ENCODE assay signal across 1 cellular context in genomic region chr9:37251452-37251851, GRCh38.
TF ChIP-seq lines count a peak whose summit lies in the region.

No MANE protein-coding gene starts in this region.

TF ChIP-seq in WTC11, 78 proteins besides CTCF, POLR2A, EP300 and RAD21 (continued from another document):
- TF ChIP-seq ZNF281 (CRISPR knock-in tag; IDR thresholded peaks at IDR 0.05) (peak; percentile 87), ZNF121 (CRISPR knock-in tag; IDR thresholded peaks at IDR 0.05) (peak; percentile 87), ZNF219 (CRISPR knock-in tag; IDR thresholded peaks at IDR 0.05; ENCODE audit: borderline replicate concordance) (no peak), FOXP4 (CRISPR knock-in tag; IDR thresholded peaks at IDR 0.05) (peak; percentile 29; the same call in 1 of the 2 replicates), NR3C1 (CRISPR knock-in tag; conservative IDR thresholded peaks at IDR 0.05; ENCODE audit: low read depth) (no peak), ETV6 (CRISPR knock-in tag; IDR thresholded peaks at IDR 0.05) (peak; percentile 83), SP1 (CRISPR knock-in tag; conservative IDR thresholded peaks at IDR 0.05) (peak; percentile 48; the same call in 1 of the 2 replicates), ZNF532 (CRISPR knock-in tag; IDR thresholded peaks at IDR 0.05; ENCODE audit: borderline replicate concordance) (no peak), ATF2 (CRISPR knock-in tag; IDR thresholded peaks at IDR 0.05; ENCODE audit: borderline replicate concordance, low read depth) (no peak), IRF1 (CRISPR knock-in tag; IDR thresholded peaks at IDR 0.05) (no peak), FOXK1 (CRISPR knock-in tag; IDR thresholded peaks at IDR 0.05) (peak; percentile 74; the same call in 1 of the 2 replicates), TCF7 (CRISPR knock-in tag; IDR thresholded peaks at IDR 0.05; ENCODE audit: low read depth) (no peak), CBFB (CRISPR knock-in tag; IDR thresholded peaks at IDR 0.05; ENCODE audit: low read depth) (no peak), TP53 (CRISPR knock-in tag; IDR thresholded peaks at IDR 0.05) (no peak), TEAD1 (CRISPR knock-in tag; IDR thresholded peaks at IDR 0.05) (peak; percentile 59; the same call in 1 of the 2 replicates)
